ENCODE assay signal across 26 cellular contexts in the genomic region with DNA sequence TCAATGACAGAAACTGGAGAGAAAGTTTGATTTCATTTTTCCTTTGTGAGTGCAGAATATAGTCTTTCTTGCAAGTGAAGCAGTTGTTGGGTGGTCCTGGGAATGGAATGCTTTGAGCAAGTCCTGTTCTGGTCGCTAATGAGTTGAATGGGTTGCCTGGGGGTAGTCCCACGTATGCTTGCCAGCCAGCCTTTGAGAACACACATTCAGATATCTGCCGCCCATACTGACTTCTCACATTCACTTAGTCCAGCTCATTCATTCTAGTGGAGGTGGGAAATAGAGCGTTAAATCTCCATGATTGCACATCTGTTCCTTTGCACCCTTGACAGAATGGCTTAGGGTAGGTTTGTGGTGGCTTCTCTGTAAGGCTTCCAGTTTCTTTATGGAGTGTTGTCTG.
"Had no signal": no experiment of that assay in that cellular context is flagged by ENCODE, and none has a peak within 500 bp of the region (broad histone marks: within the 10 kb centered on the region; RNA-seq: fewer than 3 reads in every experiment).

No MANE protein-coding gene starts in this region.

- H3K4me3 ChIP-seq: left lung, lower lobe of right lung, ovary, skin epidermis, suprapubic skin, thoracic aorta, tibial artery, upper lobe of right lung had no signal

- H3K27ac ChIP-seq: left lung, lower lobe of right lung, ovary, skin epidermis, suprapubic skin, thoracic aorta, tibial artery, upper lobe of right lung had no signal

- DNase-seq: hippocampal formation; kidney; left colon; left lung; lower lobe of right lung; mammary epithelial cell; mesenchymal stem cell; naive thymus-derived CD8-positive, alpha-beta T cell; ovary; right cardiac atrium; stimulated activated CD4-positive, alpha-beta T cell treated with anti-CD3 and anti-CD28 coated beads, Interleukin-12 subunit alpha, Interleukin-12 subunit beta, amount 100 ng/mL, for 4 hours; stimulated activated CD4-positive, alpha-beta T cell treated with anti-CD3 and anti-CD28 coated beads, Interleukin-15, amount 100 ng/mL, for 24 hours; stimulated activated CD4-positive, alpha-beta T cell treated with anti-CD3 and anti-CD28 coated beads, Interleukin-4, amount 100 ng/mL, for 24 hours; stimulated activated naive CD4-positive, alpha-beta T cell; tibial artery; trophoblast cell; upper lobe of right lung had no signal

- H3K4me3 Mint-ChIP-seq: naive thymus-derived CD8-positive, alpha-beta T cell; nephron; neural crest cell; stimulated activated effector memory CD8-positive, alpha-beta T cell treated with anti-CD3 and anti-CD28 coated beads, Interleukin-12 subunit alpha, Interleukin-12 subunit beta, amount 100 ng/mL, for 72 hours; stimulated activated naive CD8-positive, alpha-beta T cell treated with anti-CD3 and anti-CD28 coated beads, Interleukin-15, Interleukin-2, amounts not matched to agents 100 ng/mL and 50 ng/mL, for 24 hours had no signal

- H3K4me1 ChIP-seq: left lung, lower lobe of right lung, suprapubic skin, tibial artery, upper lobe of right lung had no signal

- H3K27me3 ChIP-seq: left lung, ovary, suprapubic skin, tibial artery, upper lobe of right lung had no signal

- H3K36me3 Mint-ChIP-seq: stimulated activated effector memory CD8-positive, alpha-beta T cell treated with anti-CD3 and anti-CD28 coated beads, Interleukin-12 subunit alpha, Interleukin-12 subunit beta, amount 100 ng/mL, for 72 hours had no signal

- H3K27ac Mint-ChIP-seq: naive thymus-derived CD8-positive, alpha-beta T cell; nephron; progenitor cell of endocrine pancreas; stimulated activated effector memory CD8-positive, alpha-beta T cell treated with anti-CD3 and anti-CD28 coated beads, Interleukin-12 subunit alpha, Interleukin-12 subunit beta, amount 100 ng/mL, for 72 hours; stimulated activated naive CD8-positive, alpha-beta T cell treated with anti-CD3 and anti-CD28 coated beads, Interleukin-15, Interleukin-2, amounts not matched to agents 100 ng/mL and 50 ng/mL, for 24 hours had no signal

- H3K4me1 Mint-ChIP-seq: stimulated activated effector memory CD8-positive, alpha-beta T cell treated with anti-CD3 and anti-CD28 coated beads, Interleukin-12 subunit alpha, Interleukin-12 subunit beta, amount 100 ng/mL, for 72 hours had no signal

- H3K9me3 Mint-ChIP-seq: nephron, neural crest cell had no signal

- ATAC-seq: left colon; left lung; lower lobe of right lung; naive thymus-derived CD8-positive, alpha-beta T cell; right cardiac atrium; sciatic nerve; stimulated activated effector memory CD8-positive, alpha-beta T cell treated with anti-CD3 and anti-CD28 coated beads, Interleukin-12 subunit alpha, Interleukin-12 subunit beta, amount 100 ng/mL, for 72 hours; upper lobe of right lung had no signal

- H3K36me3 ChIP-seq: left lung, lower lobe of right lung, ovary, suprapubic skin, thoracic aorta, tibial artery, upper lobe of right lung had no signal

- H3K27me3 Mint-ChIP-seq: stimulated activated naive CD8-positive, alpha-beta T cell treated with anti-CD3 and anti-CD28 coated beads, Interleukin-15, Interleukin-2, amounts not matched to agents 100 ng/mL and 50 ng/mL, for 24 hours had no signal

- H3K9me3 ChIP-seq: left lung, lower lobe of right lung, ovary, suprapubic skin, thoracic aorta, tibial artery, upper lobe of right lung had no signal
